Comparison of ENCODE assay signal across 9 cellular contexts in genomic region chr12:13103391-13104033, GRCh38. TPM values are rescaled to one million over a fixed set of nuclear protein-coding genes. Genes with fewer than 3 reads are reported as not detected.
DNase-seq lines count a peak whose midpoint lies in the region; ATAC-seq and TF ChIP-seq lines count a peak whose summit lies in the region.
"Had no signal": no experiment of that assay in that cellular context is flagged by ENCODE, and none has a peak within 500 bp of the region (broad histone marks: within the 10 kb centered on the region; RNA-seq: fewer than 3 reads in every experiment).

TSS of gene GSG1 (minus strand) at chr12:13103667. CDS start at chr12:13103512, 155 bp downstream.

- TF ChIP-seq CTCF in 22Rv1 (IDR thresholded peaks at IDR 0.05) (no peak), GM23338 (conservative IDR thresholded peaks at IDR 0.05; ENCODE audit: low read depth in 2 of 2) (no peak), breast epithelium (IDR thresholded peaks at IDR 0.05) (no peak), nephron (IDR thresholded peaks at IDR 0.05; ENCODE audit: unreplicated experiment in 3 of 3) (no peak)

- H3K4me1 Mint-ChIP-seq in GM23338 (peaks cover 35% of the 10 kb centered on the region), nephron (peaks cover 41% of the 10 kb centered on the region)

- H3F3A ChIP-seq in GM23338 (replicated peaks; ENCODE audit: low read depth): peaks cover 13% of the 10 kb centered on the region

- DNase-seq in GM23338 (ENCODE audit: low spot score): no peak
- no peak for DNase-seq in breast epithelium (ENCODE audit: low spot score in 2 of 2)
- no peak for DNase-seq in globus pallidus (ENCODE audit: low spot score)
- no peak for DNase-seq in kidney tubule cell (ENCODE audit: low spot score)
- no peak for DNase-seq in central memory CD4-positive, alpha-beta T cell
- DNase-seq: NCI-H1417 had no signal

- H3K27me3 ChIP-seq in GM23338 (ENCODE audit: insufficient read depth) (no peaks in the 10 kb centered on the region), breast epithelium (no peaks in the 10 kb centered on the region)

- H3K9me3 ChIP-seq in breast epithelium: no peaks in the 10 kb centered on the region

- H3K27me3 Mint-ChIP-seq in GM23338 (ENCODE audit: insufficient read depth, low read depth, poor library complexity) (peaks cover 5% of the 10 kb centered on the region), nephron (ENCODE audit: low read depth) (no peaks in the 10 kb centered on the region)

- no peaks in the 10 kb centered on the region for H4K20me1 ChIP-seq in GM23338 (replicated peaks; ENCODE audit: insufficient read depth)

- no peaks in the 10 kb centered on the region for H3K36me3 ChIP-seq in GM23338 (ENCODE audit: insufficient read depth)
- no peaks in the 10 kb centered on the region for H3K36me3 ChIP-seq in breast epithelium

- no peak within 1 kb of the TSS; the same call in 1 of the 2 replicates for H3K4me3 ChIP-seq in GM23338
- no peak within 1 kb of the TSS for H3K4me3 ChIP-seq in breast epithelium

- H3K9me3 Mint-ChIP-seq in GM23338 (peaks cover 4% of the 10 kb centered on the region; the same call in 2 of the 3 replicates), nephron (peaks cover 7% of the 10 kb centered on the region)

- H3K36me3 Mint-ChIP-seq in GM23338 (ENCODE audit: low read depth): peaks cover 4% of the 10 kb centered on the region; the same call in 2 of the 3 replicates
- peaks cover 5% of the 10 kb centered on the region for H3K36me3 Mint-ChIP-seq in nephron (ENCODE audit: low read depth)

- H3K4me2 ChIP-seq in GM23338: peak within 1 kb of the TSS; percentile 96; the same call in 1 of the 2 replicates

- TF ChIP-seq POLR2A in breast epithelium (IDR thresholded peaks at IDR 0.05): no peak

- H3K4me3 Mint-ChIP-seq in GM23338 (no peak within 1 kb of the TSS), nephron (peak within 1 kb of the TSS; percentile 76 to 81 (median 78))

- no peak within 1 kb of the TSS for H3K27ac Mint-ChIP-seq in GM23338
- H3K27ac Mint-ChIP-seq in nephron: peak within 1 kb of the TSS; percentile 87 to 96 (median 94)

- intact Hi-C loops in breast epithelium (cut with DNase I; ENCODE audit: low total_unique reads): no loop called here

- H3K9me2 ChIP-seq in GM23338 (ENCODE audit: insufficient read depth): no peaks in the 10 kb centered on the region; the same call in 1 of the 2 replicates

- H3K4me1 ChIP-seq in GM23338 (ENCODE audit: insufficient read depth) (peaks cover 37% of the 10 kb centered on the region), breast epithelium (peaks cover 9 to 14% of the 10 kb centered on the region in 2 donors)

- H3K79me2 ChIP-seq in GM23338 (replicated peaks; ENCODE audit: insufficient read depth): no peaks in the 10 kb centered on the region

- H3K27ac ChIP-seq in 22Rv1 (peak within 1 kb of the TSS; percentile 90), GM23338 (ENCODE audit: low read depth) (no peak within 1 kb of the TSS), breast epithelium (peak within 1 kb of the TSS; percentile 100)

- H2AFZ ChIP-seq in GM23338: no peak within 1 kb of the TSS

- ATAC-seq in GM23338: no peak
- ATAC-seq in GM19328 (IDR thresholded peaks at IDR 0.05; ENCODE audit: unreplicated experiment): no peak

TF ChIP-seq in GM23338, 12 proteins besides CTCF, POLR2A, EP300 and RAD21:
- TF ChIP-seq STAT1 (IDR thresholded peaks at IDR 0.05; ENCODE audit: unreplicated experiment): no peak
- no peak for TF ChIP-seq EZH2 (IDR thresholded peaks at IDR 0.05; ENCODE audit: low read depth, unreplicated experiment)

RNA-seq across cellular contexts. Expression of gene GSG1, which starts in this region (rescaled TPM):
- total RNA-seq in GM23338 (2014; rRNA removed; shearing (Covaris generic)): 0.17 and 1.0 TPM in 2 replicates
- 0.63 and 1.5 TPM in 2 replicates for polyA plus RNA-seq in GM23338 (2016; fragmentation: Nextera tagmentation; extraction: Ambion mirVana)
- total RNA-seq in breast epithelium: not detected
